In the genomic region with DNA sequence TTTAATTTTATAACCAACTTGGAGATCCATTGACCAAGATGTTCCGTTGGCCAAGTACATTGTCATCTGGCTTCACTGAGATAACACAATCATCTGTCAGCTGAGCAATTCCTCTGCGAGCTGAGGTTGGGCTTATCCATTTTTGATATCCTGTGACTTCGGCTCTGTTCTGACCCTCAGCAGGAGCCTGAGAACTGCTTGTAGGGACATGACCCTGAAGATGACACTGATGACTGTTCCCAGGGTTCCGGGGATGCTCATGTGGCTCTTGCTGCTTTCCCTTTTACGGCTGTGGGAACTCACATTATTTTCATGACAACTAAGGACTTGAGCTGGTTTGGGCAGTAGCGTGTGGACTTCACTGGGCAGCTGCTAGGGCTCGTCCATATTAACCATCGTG, we compare ENCODE assay signal across 33 cellular contexts. TPM values are rescaled to one million over a fixed set of nuclear protein-coding genes. Genes with fewer than 3 reads are reported as not detected.
"Had no signal": no experiment of that assay in that cellular context is flagged by ENCODE, and none has a peak within 500 bp of the region (broad histone marks: within the 10 kb centered on the region; RNA-seq: fewer than 3 reads in every experiment).

No MANE protein-coding gene starts in this region.

- H3K4me3 ChIP-seq: Peyer's patch, SJCRH30, SK-N-MC had no signal

- H3K9me3 ChIP-seq: Peyer's patch, SJCRH30 had no signal

- FAIRE-seq: TTC549 had no signal

- H3K36me3 ChIP-seq: brain microvascular endothelial cell, Peyer's patch, SJCRH30 had no signal

- H3K27me3 ChIP-seq: Peyer's patch, SJCRH30 had no signal

- H3K27ac ChIP-seq: brain microvascular endothelial cell, Peyer's patch, RWPE1, SJCRH30, SK-N-MC had no signal

- H3K4me1 ChIP-seq: Peyer's patch, SJCRH30 had no signal

- DNase-seq: activated CD4-positive, alpha-beta T cell treated with anti-CD3 and anti-CD28 coated beads, Interleukin-2, amount 10 ng/mL, durations not matched to agents 24 days and 14 days; activated CD4-positive, alpha-beta T cell treated with anti-CD3 and anti-CD28 coated beads, Interleukin-2, amount 50 U/mL, for 4 hours; activated CD8-positive, alpha-beta T cell treated with anti-CD3 and anti-CD28 coated beads for 36 hours; activated effector memory CD4-positive, alpha-beta T cell treated with anti-CD3 and anti-CD28 coated beads, Interleukin-2, amount 50 U/mL, for 16 hours; activated naive CD4-positive, alpha-beta T cell; activated naive CD4-positive, alpha-beta T cell treated with anti-CD3 and anti-CD28 coated beads, Interleukin-2, amount 50 U/mL, for 16 hours; activated naive CD8-positive, alpha-beta T cell treated with anti-CD3 and anti-CD28 coated beads for 36 hours; activated T-cell treated with anti-CD3 and anti-CD28 coated beads, Interleukin-2, amount 50 U/mL, for 1 hour; activated T-cell treated with anti-CD3 and anti-CD28 coated beads, Interleukin-2, amount 50 U/mL, for 72 hours; amniotic stem cell; aorta; brain microvascular endothelial cell; NCI-H1092 treated with DMSO at 0.1 percent for 48 hours; NCI-H1417; NCI-H146; NCI-H187; NCI-H2029 treated with DMSO at 0.1 percent for 48 hours; NCI-H2107; NCI-H2171; NCI-H510A; NCI-H526; NCI-H748 treated with DMSO at 0.1 percent for 48 hours; NK-92 treated with Interleukin-12 subunit alpha and Interleukin-12 subunit beta, amount 100 ng/mL, for 24 hours; PC-3; Peyer's patch; SHP77; SJCRH30; T1000 had no signal

- ATAC-seq: activated CD8-positive, alpha-beta T cell treated with anti-CD3 and anti-CD28 coated beads for 36 hours; activated T-cell treated with anti-CD3 and anti-CD28 coated beads, Interleukin-2, amount 50 U/mL, for 72 hours; activated T-helper 17 cell treated with anti-CD3 and anti-CD28 coated beads, Interleukin-2, amount 50 U/mL, for 72 hours; PC-3 had no signal

RNA-seq across cellular contexts. Expression of a gene that starts 51.1 kb away (rescaled TPM):
- total RNA-seq: activated CD4-positive, alpha-beta T cell treated with anti-CD3 and anti-CD28 coated beads, Interleukin-2, amount 10 ng/mL, durations not matched to agents 24 days and 14 days; T-helper 1 cell treated with Interleukin-12 subunit alpha and Interleukin-12 subunit beta and Interleukin-4 antibody, amounts not matched to agents 30 ng/mL and 1 ng/mL, for 36 hours had no signal
